ENCODE assay signal across 23 cellular contexts in genomic region chr4:66443020-66443419, GRCh38.
"Had no signal": no experiment of that assay in that cellular context is flagged by ENCODE, and none has a peak within 500 bp of the region (broad histone marks: within the 10 kb centered on the region; RNA-seq: fewer than 3 reads in every experiment).

No MANE protein-coding gene starts in this region.

- ATAC-seq: effector memory CD8-positive, alpha-beta T cell; esophagus mucosa; gastrocnemius medialis; heart right ventricle; left cardiac atrium; left lung; left ventricle myocardium superior; lower lobe of right lung had no signal

- H3K4me1 ChIP-seq: colonic mucosa, esophagus squamous epithelium, gastrocnemius medialis, heart right ventricle, left lung, lower lobe of right lung had no signal

- H3K9me3 ChIP-seq: colonic mucosa, esophagus squamous epithelium, gastrocnemius medialis, left lung, lower lobe of right lung had no signal

- H3K4me3 ChIP-seq: colonic mucosa, esophagus squamous epithelium, gastrocnemius medialis, heart right ventricle, left lung, lower lobe of right lung had no signal

- H3K27me3 ChIP-seq: colonic mucosa, esophagus squamous epithelium, gastrocnemius medialis, heart right ventricle, left lung had no signal

- DNase-seq: colonic mucosa; cortex of kidney; effector CD8-positive, alpha-beta T cell; effector memory CD8-positive, alpha-beta T cell; endodermal cell; erythroblast; esophagus squamous epithelium; foreskin fibroblast; foreskin melanocyte; gastrocnemius medialis; head of caudate nucleus; heart right ventricle; hippocampal formation; left cardiac atrium; left lung; left ventricle myocardium superior; lower lobe of right lung; mesendoderm; midbrain had no signal

- H3K27ac ChIP-seq: colonic mucosa, epithelial cell of prostate, esophagus squamous epithelium, gastrocnemius medialis, heart right ventricle, left lung, lower lobe of right lung had no signal

- FAIRE-seq: endometrium, keratinocyte had no signal

- H3K36me3 ChIP-seq: colonic mucosa, esophagus squamous epithelium, gastrocnemius medialis, heart right ventricle, left lung, lower lobe of right lung had no signal
